23 cellular contexts compared by ENCODE assay signal in the genomic region with DNA sequence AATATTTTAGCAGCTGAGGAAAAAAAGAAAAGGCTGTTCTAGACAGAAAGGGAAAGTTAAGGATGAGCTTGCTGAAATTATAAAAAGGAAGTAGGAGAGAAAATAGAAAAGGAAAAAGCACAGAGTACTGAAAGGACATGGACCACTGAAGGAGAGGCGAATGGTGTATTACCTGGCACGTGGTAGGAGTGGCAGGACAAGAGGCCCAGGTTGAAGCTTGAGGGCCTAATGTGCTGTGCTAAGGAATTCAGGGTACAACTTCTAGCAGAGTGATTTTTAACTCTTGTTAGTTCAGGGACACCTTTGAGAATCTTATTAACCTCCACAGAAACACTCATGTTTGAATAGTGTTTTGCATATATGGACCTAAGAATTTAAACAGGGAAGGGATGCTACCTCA. TPM values are rescaled to one million over a fixed set of nuclear protein-coding genes. Genes with fewer than 3 reads are reported as not detected.
DNase-seq lines count a peak whose midpoint lies in the region; ATAC-seq, FAIRE-seq and TF ChIP-seq lines count a peak whose summit lies in the region.
"Had no signal": no experiment of that assay in that cellular context is flagged by ENCODE, and none has a peak within 500 bp of the region (broad histone marks: within the 10 kb centered on the region; RNA-seq: fewer than 3 reads in every experiment).

No MANE protein-coding gene starts in this region.

- no peak overlapping the region for H2BK120ac ChIP-seq in mesenchymal stem cell (ENCODE audit: low read depth, low read length)

- no peaks in the 10 kb centered on the region for H3K27me3 ChIP-seq in mesenchymal stem cell (ENCODE audit: control insufficient read depth in 1 of 2, insufficient read depth in 1 of 2, low read length in 2 of 2)
- H3K27me3 ChIP-seq: esophagus squamous epithelium had no signal

- H2AK5ac ChIP-seq in mesenchymal stem cell (ENCODE audit: low read length, severe bottlenecking): no peak overlapping the region

- no peak overlapping the region for H2BK15ac ChIP-seq in mesenchymal stem cell (ENCODE audit: low read depth, poor library complexity, severe bottlenecking)

- TF ChIP-seq CTCF in GM10248 (IDR thresholded peaks at IDR 0.05; ENCODE audit: control extremely low read depth, extremely low read depth, low read depth, missing control alignments): no peak

- H3K4me1 Mint-ChIP-seq in T-helper 2 cell treated with Interferon-gamma antibody and Interleukin-4, amounts not matched to agents 5 μg/mL and 100 μg/mL, for 36 hours (ENCODE audit: low read depth): peaks cover 20% of the 10 kb centered on the region
- peaks cover 18% of the 10 kb centered on the region for H3K4me1 Mint-ChIP-seq in T-helper 17 cell
- peaks cover 6 to 15% of the 10 kb centered on the region in 2 donors for H3K4me1 Mint-ChIP-seq in effector memory CD8-positive, alpha-beta T cell (ENCODE audit: low read depth in 2 of 2)
- peaks cover 11% of the 10 kb centered on the region for H3K4me1 Mint-ChIP-seq in stimulated activated memory B cell treated with anti-CD40 and anti-IgM and Interleukin-4, amounts not matched to agents 10 μg/mL and 1 μg/mL and 100 μg/mL, for 72 hours

- H3K27ac ChIP-seq in mesenchymal stem cell (ENCODE audit: low read length, poor library complexity, severe bottlenecking): no peak overlapping the region
- H3K27ac ChIP-seq: 22Rv1, esophagus squamous epithelium had no signal

- no peak overlapping the region for H3K4ac ChIP-seq in mesenchymal stem cell (ENCODE audit: low read depth in 1 of 2, low read length in 2 of 2)

- H2AFZ ChIP-seq in mesenchymal stem cell (ENCODE audit: low read depth, low read length): no peak overlapping the region

- H4K91ac ChIP-seq in mesenchymal stem cell (ENCODE audit: low read length): no peak overlapping the region

- peaks cover 36 to 89% of the 10 kb centered on the region in 2 experiments for H3K36me3 ChIP-seq in mesenchymal stem cell (ENCODE audit: control insufficient read depth in 1 of 2, insufficient read depth in 2 of 2, low read depth in 1 of 2, low read length in 2 of 2)

- no peak for DNase-seq in T-helper 2 cell treated with Interferon-gamma antibody and Interleukin-4, amounts not matched to agents 5 μg/mL and 100 μg/mL, for 36 hours (ENCODE audit: low spot score)
- no peak for DNase-seq in T-helper 2 cell
- no peak for DNase-seq in T-helper 17 cell
- no peak for DNase-seq in effector memory CD8-positive, alpha-beta T cell
- no peak for DNase-seq in mesenchymal stem cell
- no peak for DNase-seq in GM10248 (ENCODE audit: extremely low spot score)
- DNase-seq in frontal cortex (ENCODE audit: low spot score in 2 of 2): no peak
- DNase-seq: AML-193; anterior cingulate cortex; esophagus squamous epithelium; H7; left cardiac atrium; MV-4-11; NCI-H1694; NCI-H774; SIG-M5; stimulated activated naive CD4-positive, alpha-beta T cell treated with Interleukin-2 at 50 U/mL for 16 hours; T-helper 1 cell; trophoblast cell had no signal

- H3K9ac ChIP-seq in mesenchymal stem cell (ENCODE audit: low read length): no peak overlapping the region

- no peak for ATAC-seq in T-helper 17 cell
- no peak for ATAC-seq in effector memory CD8-positive, alpha-beta T cell (replicated peaks)
- no peak for ATAC-seq in stimulated activated memory B cell treated with anti-CD40 and anti-IgM and Interleukin-4, amounts not matched to agents 10 μg/mL and 1 μg/mL and 100 μg/mL, for 72 hours
- ATAC-seq: left cardiac atrium had no signal

- POLR2A ChIA-PET in GM10248 (lab: Yijun Ruan, JAX): no interaction called here

- WGBS in mesenchymal stem cell: 95% methylated on average over 2 of the region's 2 CpGs

- no peak overlapping the region for H3K18ac ChIP-seq in mesenchymal stem cell (ENCODE audit: low read depth in 1 of 2, low read length in 2 of 2)

- no peak overlapping the region for H3K4me3 Mint-ChIP-seq in T-helper 2 cell treated with Interferon-gamma antibody and Interleukin-4, amounts not matched to agents 5 μg/mL and 100 μg/mL, for 36 hours
- no peak overlapping the region for H3K4me3 Mint-ChIP-seq in T-helper 17 cell
- H3K4me3 Mint-ChIP-seq in effector memory CD8-positive, alpha-beta T cell: no peak overlapping the region
- H3K4me3 Mint-ChIP-seq in stimulated activated memory B cell treated with anti-CD40 and anti-IgM and Interleukin-4, amounts not matched to agents 10 μg/mL and 1 μg/mL and 100 μg/mL, for 72 hours: no peak overlapping the region
- H3K4me3 Mint-ChIP-seq: neural crest cell had no signal

- FAIRE-seq in frontal cortex (lab: Jason Lieb, UNC): no peak

- H3K9me3 ChIP-seq in T-helper 17 cell (ENCODE audit: control insufficient read depth, low read length, poor library complexity, severe bottlenecking) (no peaks in the 10 kb centered on the region), mesenchymal stem cell (ENCODE audit: control insufficient read depth, low read length) (no peaks in the 10 kb centered on the region)
- H3K9me3 ChIP-seq: esophagus squamous epithelium had no signal

- H2BK12ac ChIP-seq in mesenchymal stem cell (ENCODE audit: low read length in 2 of 2): no peak overlapping the region

- H3K23ac ChIP-seq in mesenchymal stem cell (ENCODE audit: low read length in 2 of 2): no peak overlapping the region

- H4K8ac ChIP-seq in mesenchymal stem cell (ENCODE audit: low read length): no peak overlapping the region

- CTCF ChIA-PET in GM10248 (lab: Yijun Ruan, JAX): interaction anchor here (2.1 to 3.6 kb wide), 2 partner anchors 12 to 150 kb away, joined by 11 to 16 read pairs; no protein-coding TSS in a partner anchor

- H3K27me3 Mint-ChIP-seq in T-helper 2 cell treated with Interferon-gamma antibody and Interleukin-4, amounts not matched to agents 5 μg/mL and 100 μg/mL, for 36 hours (ENCODE audit: low read depth): no peaks in the 10 kb centered on the region
- H3K27me3 Mint-ChIP-seq in T-helper 17 cell: no peaks in the 10 kb centered on the region
- no peaks in the 10 kb centered on the region for H3K27me3 Mint-ChIP-seq in effector memory CD8-positive, alpha-beta T cell
- no peaks in the 10 kb centered on the region for H3K27me3 Mint-ChIP-seq in stimulated activated memory B cell treated with anti-CD40 and anti-IgM and Interleukin-4, amounts not matched to agents 10 μg/mL and 1 μg/mL and 100 μg/mL, for 72 hours
- H3K27me3 Mint-ChIP-seq: progenitor cell of endocrine pancreas had no signal

- peak overlapping the region; percentile 28 for H3K27ac Mint-ChIP-seq in T-helper 2 cell treated with Interferon-gamma antibody and Interleukin-4, amounts not matched to agents 5 μg/mL and 100 μg/mL, for 36 hours
- peak overlapping the region; percentile 88 for H3K27ac Mint-ChIP-seq in T-helper 17 cell
- peak overlapping the region; percentile 61 to 97 for H3K27ac Mint-ChIP-seq in effector memory CD8-positive, alpha-beta T cell
- H3K27ac Mint-ChIP-seq in stimulated activated memory B cell treated with anti-CD40 and anti-IgM and Interleukin-4, amounts not matched to agents 10 μg/mL and 1 μg/mL and 100 μg/mL, for 72 hours: peak overlapping the region; percentile 50
- H3K27ac Mint-ChIP-seq: progenitor cell of endocrine pancreas had no signal

- peaks cover 45% of the 10 kb centered on the region for H3K79me1 ChIP-seq in mesenchymal stem cell (replicated peaks; ENCODE audit: low read length, poor library complexity, severe bottlenecking)

- H3K4me3 ChIP-seq in mesenchymal stem cell (ENCODE audit: insufficient read depth in 1 of 2, low read depth in 1 of 2, low read length in 2 of 2): no peak overlapping the region
- H3K4me3 ChIP-seq: esophagus squamous epithelium had no signal

- peaks cover 5% of the 10 kb centered on the region for H3K4me1 ChIP-seq in mesenchymal stem cell (ENCODE audit: control insufficient read depth, insufficient read depth, low read depth, low read length)

- peaks cover 69% of the 10 kb centered on the region for H3K36me3 Mint-ChIP-seq in T-helper 2 cell treated with Interferon-gamma antibody and Interleukin-4, amounts not matched to agents 5 μg/mL and 100 μg/mL, for 36 hours (ENCODE audit: low read depth)
- peaks cover 14% of the 10 kb centered on the region for H3K36me3 Mint-ChIP-seq in T-helper 17 cell (ENCODE audit: low read depth)
- peaks cover 75% of the 10 kb centered on the region for H3K36me3 Mint-ChIP-seq in effector memory CD8-positive, alpha-beta T cell (ENCODE audit: insufficient read depth)
- H3K36me3 Mint-ChIP-seq in stimulated activated memory B cell treated with anti-CD40 and anti-IgM and Interleukin-4, amounts not matched to agents 10 μg/mL and 1 μg/mL and 100 μg/mL, for 72 hours: peaks cover 85% of the 10 kb centered on the region

- H3K4me2 ChIP-seq in mesenchymal stem cell (ENCODE audit: low read length, poor library complexity, severe bottlenecking): no peak overlapping the region

- no peak overlapping the region for H2BK5ac ChIP-seq in mesenchymal stem cell (ENCODE audit: low read depth, low read length, poor library complexity, severe bottlenecking)

- H3K14ac ChIP-seq in mesenchymal stem cell (ENCODE audit: low read length in 2 of 2): no peak overlapping the region

- H3K9me3 Mint-ChIP-seq in T-helper 2 cell treated with Interferon-gamma antibody and Interleukin-4, amounts not matched to agents 5 μg/mL and 100 μg/mL, for 36 hours: no peaks in the 10 kb centered on the region
- no peaks in the 10 kb centered on the region for H3K9me3 Mint-ChIP-seq in effector memory CD8-positive, alpha-beta T cell
- H3K9me3 Mint-ChIP-seq in stimulated activated memory B cell treated with anti-CD40 and anti-IgM and Interleukin-4, amounts not matched to agents 10 μg/mL and 1 μg/mL and 100 μg/mL, for 72 hours: no peaks in the 10 kb centered on the region
- H3K9me3 Mint-ChIP-seq: neural crest cell had no signal

RNA-seq across cellular contexts. Expression of a gene that starts 60.0 kb away (rescaled TPM):
- total RNA-seq in T-helper 17 cell: 10 to 100 TPM; 76.0 to 84.4 TPM
- polyA plus RNA-seq in mesenchymal stem cell (2013, experiment 1 of 2): 15.5 TPM
- 15.0 TPM for polyA plus RNA-seq in mesenchymal stem cell (2013, experiment 2 of 2)
- total RNA-seq in frontal cortex: 13.9 TPM

Comparison
In these comparisons a context has a peak if more than half of its experiments do, and no peak if none do; other contexts are left out.
1. H3K27ac Mint-ChIP-seq: peak in every context shown above with its lines; median percentile 88 in T-helper 17 cell; 79 in effector memory CD8-positive, alpha-beta T cell; 50 in stimulated activated memory B cell treated with anti-CD40 and anti-IgM and Interleukin-4, amounts not matched to agents 10 μg/mL and 1 μg/mL and 100 μg/mL, for 72 hours; 28 in T-helper 2 cell treated with Interferon-gamma antibody and Interleukin-4, amounts not matched to agents 5 μg/mL and 100 μg/mL, for 36 hours.